ENCODE assay signal across 18 cellular contexts in the genomic region with DNA sequence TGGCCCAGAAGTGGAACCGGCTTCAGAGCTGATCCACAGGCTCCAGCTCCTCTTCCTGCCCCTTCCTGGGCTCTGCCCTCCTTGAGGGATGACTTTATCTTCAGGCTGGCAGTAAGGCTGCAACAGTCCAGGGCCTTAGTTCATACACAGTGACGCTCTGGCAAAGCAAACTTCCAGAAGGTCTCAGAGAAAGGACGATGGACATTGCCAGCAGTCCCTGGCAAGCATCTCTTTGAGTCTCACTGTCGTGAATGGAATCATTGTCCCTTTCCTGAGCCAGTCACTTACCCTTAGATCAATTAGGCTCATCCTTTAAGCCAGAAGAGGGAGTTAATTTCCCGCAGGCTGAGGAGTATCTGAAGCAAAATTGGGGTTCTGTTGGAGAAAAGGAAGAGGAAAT. TPM values are rescaled to one million over a fixed set of nuclear protein-coding genes. Genes with fewer than 3 reads are reported as not detected.
DNase-seq lines count a peak whose midpoint lies in the region; ATAC-seq, FAIRE-seq and TF ChIP-seq lines count a peak whose summit lies in the region.
"Had no signal": no experiment of that assay in that cellular context is flagged by ENCODE, and none has a peak within 500 bp of the region (broad histone marks: within the 10 kb centered on the region; RNA-seq: fewer than 3 reads in every experiment).

No MANE protein-coding gene starts in this region.

- H3K36me3 ChIP-seq in bronchial epithelial cell (ENCODE audit: control insufficient read depth, insufficient read depth, low read length): no peaks in the 10 kb centered on the region
- H3K36me3 ChIP-seq: HAP-1 had no signal

- peak; percentile 40 for FAIRE-seq in bronchial epithelial cell (lab: Jason Lieb, UNC)
- FAIRE-seq in frontal cortex (lab: Jason Lieb, UNC): no peak
- FAIRE-seq: G401.6 had no signal

- H3K27me3 ChIP-seq in bronchial epithelial cell (ENCODE audit: control insufficient read depth, insufficient read depth, low read length): no peaks in the 10 kb centered on the region

- no peak for ATAC-seq in GM21786 (IDR thresholded peaks at IDR 0.05; ENCODE audit: unreplicated experiment)

- H3K4me3 ChIP-seq in bronchial epithelial cell (ENCODE audit: low read depth, low read length): no peak overlapping the region
- H3K4me3 ChIP-seq: HAP-1 had no signal

- DNase-seq in bronchial epithelial cell (ENCODE audit: low read depth): no peak
- DNase-seq in frontal cortex (ENCODE audit: low spot score in 2 of 2): peak; percentile 30 to 41
- peak; percentile 70 for DNase-seq in midbrain (lab: John Stamatoyannopoulos, UW)
- no peak for DNase-seq in hepatic stellate cell (ENCODE audit: low spot score)
- DNase-seq in NCI-H1417 (lab: John Stamatoyannopoulos, UW): no peak
- no peak for DNase-seq in NCI-H524 (lab: John Stamatoyannopoulos, UW)
- DNase-seq: DND-41, Karpas-422, MM.1S, NCI-H1092 treated with DMSO at 0.1 percent for 48 hours, NCI-H1694, NCI-H510A, NCI-H82, OCI-M1, Right ventricle myocardium superior had no signal

- TF ChIP-seq CTCF in bronchial epithelial cell (IDR thresholded peaks at IDR 0.05; ENCODE audit: insufficient read depth, low read length, severe bottlenecking): no peak

RNA-seq across cellular contexts. Expression of a gene that starts 8.6 kb away (rescaled TPM):
- 0.26 and 0.38 TPM in 2 replicates for total RNA-seq in bronchial epithelial cell
- 1.2 TPM for total RNA-seq in frontal cortex

RNA-seq across cellular contexts. Expression of a gene that starts 37.2 kb away (rescaled TPM):
- total RNA-seq in bronchial epithelial cell (68.7 and 77.7 TPM in 2 replicates), frontal cortex (39.1 TPM)

RNA-seq across cellular contexts. Expression of a gene that starts 37.4 kb away (rescaled TPM):
- total RNA-seq in bronchial epithelial cell: 6.3 and 9.0 TPM in 2 replicates
- total RNA-seq in frontal cortex: 36.3 TPM

Comparison
In these comparisons a context has a peak if more than half of its experiments do, and no peak if none do; other contexts are left out.
1. DNase-seq: peak in frontal cortex (2 of 2) and midbrain (single experiment); none in bronchial epithelial cell (single experiment), hepatic stellate cell (single experiment), NCI-H1417 (0 of 3) and NCI-H524 (0 of 2).